18 cellular contexts compared by ENCODE assay signal in genomic region chr17:71974051-71974450, GRCh38.
"Had no signal": no experiment of that assay in that cellular context is flagged by ENCODE, and none has a peak within 500 bp of the region (broad histone marks: within the 10 kb centered on the region; RNA-seq: fewer than 3 reads in every experiment).

No MANE protein-coding gene starts in this region.

- H3K27ac ChIP-seq: lower lobe of right lung, pancreas, right lobe of liver had no signal

- FAIRE-seq: pancreas had no signal

- H3K36me3 ChIP-seq: esophagus squamous epithelium, left ventricle myocardium inferior, lower lobe of right lung, pancreas, right lobe of liver, stomach, thoracic aorta had no signal

- H3K27me3 ChIP-seq: esophagus squamous epithelium, pancreas, right lobe of liver, stomach had no signal

- H3K27me3 Mint-ChIP-seq: dendritic cell treated with granulocyte-macrophage colony-stimulating factor and Interleukin-4, amounts not matched to agents 40 ng/mL and 50 ng/mL, for 4 days; memory B cell; naive B cell had no signal

- H3K27ac Mint-ChIP-seq: dendritic cell treated with granulocyte-macrophage colony-stimulating factor and Interleukin-4, amounts not matched to agents 40 ng/mL and 50 ng/mL, for 4 days; immature natural killer cell; memory B cell; mesothelial cell of epicardium; naive B cell; progenitor cell of endocrine pancreas; type B pancreatic cell had no signal

- H3K4me1 ChIP-seq: lower lobe of right lung, pancreas, right lobe of liver had no signal

- DNase-seq: esophagus squamous epithelium; foreskin fibroblast; immature natural killer cell; left ventricle myocardium inferior; lower lobe of right lung; naive B cell; occipital lobe; pancreas; right lobe of liver; stimulated activated naive CD4-positive, alpha-beta T cell; stomach; substantia nigra had no signal

- H3K4me1 Mint-ChIP-seq: immature natural killer cell, memory B cell, naive B cell had no signal

- H3K4me3 ChIP-seq: lower lobe of right lung, pancreas, right lobe of liver, stomach had no signal

- H3K9me3 ChIP-seq: esophagus squamous epithelium, lower lobe of right lung, pancreas, right lobe of liver, stomach, thoracic aorta had no signal

- ATAC-seq: lower lobe of right lung, pancreas, right lobe of liver had no signal

- H3K36me3 Mint-ChIP-seq: immature natural killer cell, memory B cell, mesothelial cell of epicardium, naive B cell, type B pancreatic cell had no signal

- H3K9me3 Mint-ChIP-seq: dendritic cell treated with granulocyte-macrophage colony-stimulating factor and Interleukin-4, amounts not matched to agents 40 ng/mL and 50 ng/mL, for 4 days; type B pancreatic cell had no signal

- H3K4me3 Mint-ChIP-seq: dendritic cell treated with granulocyte-macrophage colony-stimulating factor and Interleukin-4, amounts not matched to agents 40 ng/mL and 50 ng/mL, for 4 days; immature natural killer cell; memory B cell; mesothelial cell of epicardium; naive B cell; type B pancreatic cell had no signal
